In the genomic region with DNA sequence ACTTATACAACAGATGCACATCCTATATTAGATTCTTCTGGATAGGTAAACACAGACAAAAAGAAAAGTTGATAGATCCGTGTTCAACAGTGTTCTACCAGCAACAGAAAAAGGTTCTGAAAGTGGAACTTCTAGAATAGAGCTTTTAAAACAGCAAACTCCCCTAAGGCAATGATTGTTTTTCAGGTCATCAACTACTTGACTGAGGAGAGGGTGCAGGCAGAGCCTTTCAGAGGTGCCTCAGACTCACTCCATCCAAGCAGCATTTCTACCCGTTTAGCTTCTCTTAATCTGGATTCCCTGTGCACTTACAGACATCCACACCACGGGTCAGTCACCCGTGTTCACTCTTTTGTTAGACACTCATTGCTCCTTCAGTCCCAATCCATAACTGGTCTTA, we compare ENCODE assay signal across 10 cellular contexts. TPM values are rescaled to one million over a fixed set of nuclear protein-coding genes. Genes with fewer than 3 reads are reported as not detected.
DNase-seq lines count a peak whose midpoint lies in the region; ATAC-seq and TF ChIP-seq lines count a peak whose summit lies in the region.
"Had no signal": no experiment of that assay in that cellular context is flagged by ENCODE, and none has a peak within 500 bp of the region (broad histone marks: within the 10 kb centered on the region; RNA-seq: fewer than 3 reads in every experiment).

No MANE protein-coding gene starts in this region.

- POLR2A ChIA-PET in CD8-positive, alpha-beta memory T cell (lab: Charles Lee), result interaction anchor here (0.6 to 3.0 kb wide), 7 partner anchors 9 to 38 kb away, joined by 3 to 11 read pairs (median 4); no protein-coding TSS in a partner anchor

- peak overlapping the region; percentile 13 for H3K4me3 ChIP-seq in CD8-positive, alpha-beta memory T cell (ENCODE audit: low read length)
- peak overlapping the region in 1 of 59 donors; percentile 4 for H3K4me3 ChIP-seq in dorsolateral prefrontal cortex
- H3K4me3 ChIP-seq: psoas muscle had no signal

- intact Hi-C loops in dorsolateral prefrontal cortex (cut with DNase I), result no loop called here

- peaks cover 98% of the 10 kb centered on the region for H3K4me1 ChIP-seq in CD8-positive, alpha-beta memory T cell (ENCODE audit: insufficient read depth, low read length)

- peaks cover 0 to 39% (median 2%) of the 10 kb centered on the region in 3 donors for H3K36me3 Mint-ChIP-seq in CD8-positive, alpha-beta memory T cell

- TF ChIP-seq CTCF in dorsolateral prefrontal cortex (IDR thresholded peaks at IDR 0.05 in 54 of 56, conservative IDR thresholded peaks at IDR 0.05 in 2 of 56; ENCODE audit: low read depth in 1 of 56, partially characterized antibody in 56 of 56), result no peak

- no peaks in the 10 kb centered on the region for H3K9me3 Mint-ChIP-seq in CD8-positive, alpha-beta memory T cell

- peak overlapping the region; percentile 35 for H3K27ac ChIP-seq in CD8-positive, alpha-beta memory T cell (ENCODE audit: low read depth, low read length)
- peak overlapping the region in 45 of 59 donors; percentile 4 to 81 (median 42) for H3K27ac ChIP-seq in dorsolateral prefrontal cortex
- H3K27ac ChIP-seq: psoas muscle had no signal

- no peak for DNase-seq in CD8-positive, alpha-beta memory T cell
- no peak for DNase-seq in dorsolateral prefrontal cortex
- DNase-seq in stimulated activated CD4-positive, alpha-beta T cell treated with anti-CD3 and anti-CD28 coated beads, Interleukin-15, amount 100 ng/mL, for 24 hours, result no peak
- no peak for DNase-seq in dermis blood vessel endothelial cell
- no peak for DNase-seq in NCI-H524 (lab: John Stamatoyannopoulos, UW)
- DNase-seq in NOMO-1 treated with DMSO at 0.1 percent for 48 hours (lab: John Stamatoyannopoulos, UW; ENCODE audit: unreplicated experiment), result no peak
- DNase-seq: GDM1, psoas muscle had no signal

- H3K36me3 ChIP-seq in CD8-positive, alpha-beta memory T cell (ENCODE audit: insufficient read depth, low read length), result peaks cover 8% of the 10 kb centered on the region

- H3K9me3 ChIP-seq in CD8-positive, alpha-beta memory T cell (ENCODE audit: low read length), result no peaks in the 10 kb centered on the region
- H3K9me3 ChIP-seq: psoas muscle had no signal

- peaks cover 0 to 5% of the 10 kb centered on the region in 2 donors for H3K27me3 Mint-ChIP-seq in CD8-positive, alpha-beta memory T cell

- H3K27ac Mint-ChIP-seq in CD8-positive, alpha-beta memory T cell, result no peak overlapping the region

- CTCF ChIA-PET in CD8-positive, alpha-beta memory T cell (lab: Charles Lee), result interaction anchor here (0.9 to 3.0 kb wide), 11 partner anchors 9 to 152 kb away, joined by 3 to 13 read pairs (median 5); no protein-coding TSS in a partner anchor

- peaks cover 6% of the 10 kb centered on the region in 3 donors for H3K4me1 Mint-ChIP-seq in CD8-positive, alpha-beta memory T cell

- peak overlapping the region in 2 of 7 donors; percentile 63 to 75 for H3K4me3 Mint-ChIP-seq in CD8-positive, alpha-beta memory T cell

- ATAC-seq in GM19397 (IDR thresholded peaks at IDR 0.05; ENCODE audit: unreplicated experiment) (peak; percentile 43), HG03196 (IDR thresholded peaks at IDR 0.05; ENCODE audit: unreplicated experiment) (peak; percentile 38)
- ATAC-seq: psoas muscle had no signal

- H3K27me3 ChIP-seq in CD8-positive, alpha-beta memory T cell (ENCODE audit: insufficient read depth, low read length, poor library complexity, severe bottlenecking), result no peaks in the 10 kb centered on the region
- no peaks in the 10 kb centered on the region for H3K27me3 ChIP-seq in dorsolateral prefrontal cortex

RNA-seq across cellular contexts. Expression of gene FYN, which starts 28.9 kb away (rescaled TPM):
- 100 to 1,000 TPM; 481 to 491 TPM for total RNA-seq in CD8-positive, alpha-beta memory T cell
- polyA plus RNA-seq in CD8-positive, alpha-beta memory T cell, result 611 TPM
- 100 to 1,000 TPM; 174 to 413 (median 233) TPM for total RNA-seq in dorsolateral prefrontal cortex
- total RNA-seq in dermis blood vessel endothelial cell, result 146 and 150 TPM in 2 replicates
